ENCODE assay signal across 2 cellular contexts in the genomic region with DNA sequence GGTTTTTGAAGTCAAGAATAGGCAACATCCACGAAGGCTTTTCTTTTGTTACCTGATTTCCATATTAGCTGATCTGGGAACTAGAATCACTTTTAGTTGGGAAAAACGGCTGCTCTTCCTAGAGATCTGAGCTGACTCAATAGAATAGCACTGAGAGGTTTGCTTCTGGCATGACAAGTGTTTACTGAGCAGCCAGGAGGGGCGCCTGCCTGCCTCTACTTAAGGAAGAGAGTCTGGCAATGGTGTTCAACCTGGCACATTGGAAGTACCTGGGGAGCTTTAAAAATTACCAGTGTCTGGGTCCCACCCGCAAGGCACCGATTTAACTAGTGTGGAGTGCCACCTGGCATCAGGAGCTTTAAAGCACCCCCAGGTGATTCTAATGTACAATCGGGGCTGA.
TF ChIP-seq lines count a peak whose summit lies in the region.

No MANE protein-coding gene starts in this region.

TF ChIP-seq in GM23338, 12 proteins besides CTCF, POLR2A, EP300 and RAD21 (continues in another document):
- TF ChIP-seq, protein P1, sequence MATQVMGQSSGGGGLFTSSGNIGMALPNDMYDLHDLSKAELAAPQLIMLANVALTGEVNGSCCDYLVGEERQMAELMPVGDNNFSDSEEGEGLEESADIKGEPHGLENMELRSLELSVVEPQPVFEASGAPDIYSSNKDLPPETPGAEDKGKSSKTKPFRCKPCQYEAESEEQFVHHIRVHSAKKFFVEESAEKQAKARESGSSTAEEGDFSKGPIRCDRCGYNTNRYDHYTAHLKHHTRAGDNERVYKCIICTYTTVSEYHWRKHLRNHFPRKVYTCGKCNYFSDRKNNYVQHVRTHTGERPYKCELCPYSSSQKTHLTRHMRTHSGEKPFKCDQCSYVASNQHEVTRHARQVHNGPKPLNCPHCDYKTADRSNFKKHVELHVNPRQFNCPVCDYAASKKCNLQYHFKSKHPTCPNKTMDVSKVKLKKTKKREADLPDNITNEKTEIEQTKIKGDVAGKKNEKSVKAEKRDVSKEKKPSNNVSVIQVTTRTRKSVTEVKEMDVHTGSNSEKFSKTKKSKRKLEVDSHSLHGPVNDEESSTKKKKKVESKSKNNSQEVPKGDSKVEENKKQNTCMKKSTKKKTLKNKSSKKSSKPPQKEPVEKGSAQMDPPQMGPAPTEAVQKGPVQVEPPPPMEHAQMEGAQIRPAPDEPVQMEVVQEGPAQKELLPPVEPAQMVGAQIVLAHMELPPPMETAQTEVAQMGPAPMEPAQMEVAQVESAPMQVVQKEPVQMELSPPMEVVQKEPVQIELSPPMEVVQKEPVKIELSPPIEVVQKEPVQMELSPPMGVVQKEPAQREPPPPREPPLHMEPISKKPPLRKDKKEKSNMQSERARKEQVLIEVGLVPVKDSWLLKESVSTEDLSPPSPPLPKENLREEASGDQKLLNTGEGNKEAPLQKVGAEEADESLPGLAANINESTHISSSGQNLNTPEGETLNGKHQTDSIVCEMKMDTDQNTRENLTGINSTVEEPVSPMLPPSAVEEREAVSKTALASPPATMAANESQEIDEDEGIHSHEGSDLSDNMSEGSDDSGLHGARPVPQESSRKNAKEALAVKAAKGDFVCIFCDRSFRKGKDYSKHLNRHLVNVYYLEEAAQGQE (IDR thresholded peaks at IDR 0.05; ENCODE audit: unreplicated experiment) = no peak
- TF ChIP-seq, protein P2, sequence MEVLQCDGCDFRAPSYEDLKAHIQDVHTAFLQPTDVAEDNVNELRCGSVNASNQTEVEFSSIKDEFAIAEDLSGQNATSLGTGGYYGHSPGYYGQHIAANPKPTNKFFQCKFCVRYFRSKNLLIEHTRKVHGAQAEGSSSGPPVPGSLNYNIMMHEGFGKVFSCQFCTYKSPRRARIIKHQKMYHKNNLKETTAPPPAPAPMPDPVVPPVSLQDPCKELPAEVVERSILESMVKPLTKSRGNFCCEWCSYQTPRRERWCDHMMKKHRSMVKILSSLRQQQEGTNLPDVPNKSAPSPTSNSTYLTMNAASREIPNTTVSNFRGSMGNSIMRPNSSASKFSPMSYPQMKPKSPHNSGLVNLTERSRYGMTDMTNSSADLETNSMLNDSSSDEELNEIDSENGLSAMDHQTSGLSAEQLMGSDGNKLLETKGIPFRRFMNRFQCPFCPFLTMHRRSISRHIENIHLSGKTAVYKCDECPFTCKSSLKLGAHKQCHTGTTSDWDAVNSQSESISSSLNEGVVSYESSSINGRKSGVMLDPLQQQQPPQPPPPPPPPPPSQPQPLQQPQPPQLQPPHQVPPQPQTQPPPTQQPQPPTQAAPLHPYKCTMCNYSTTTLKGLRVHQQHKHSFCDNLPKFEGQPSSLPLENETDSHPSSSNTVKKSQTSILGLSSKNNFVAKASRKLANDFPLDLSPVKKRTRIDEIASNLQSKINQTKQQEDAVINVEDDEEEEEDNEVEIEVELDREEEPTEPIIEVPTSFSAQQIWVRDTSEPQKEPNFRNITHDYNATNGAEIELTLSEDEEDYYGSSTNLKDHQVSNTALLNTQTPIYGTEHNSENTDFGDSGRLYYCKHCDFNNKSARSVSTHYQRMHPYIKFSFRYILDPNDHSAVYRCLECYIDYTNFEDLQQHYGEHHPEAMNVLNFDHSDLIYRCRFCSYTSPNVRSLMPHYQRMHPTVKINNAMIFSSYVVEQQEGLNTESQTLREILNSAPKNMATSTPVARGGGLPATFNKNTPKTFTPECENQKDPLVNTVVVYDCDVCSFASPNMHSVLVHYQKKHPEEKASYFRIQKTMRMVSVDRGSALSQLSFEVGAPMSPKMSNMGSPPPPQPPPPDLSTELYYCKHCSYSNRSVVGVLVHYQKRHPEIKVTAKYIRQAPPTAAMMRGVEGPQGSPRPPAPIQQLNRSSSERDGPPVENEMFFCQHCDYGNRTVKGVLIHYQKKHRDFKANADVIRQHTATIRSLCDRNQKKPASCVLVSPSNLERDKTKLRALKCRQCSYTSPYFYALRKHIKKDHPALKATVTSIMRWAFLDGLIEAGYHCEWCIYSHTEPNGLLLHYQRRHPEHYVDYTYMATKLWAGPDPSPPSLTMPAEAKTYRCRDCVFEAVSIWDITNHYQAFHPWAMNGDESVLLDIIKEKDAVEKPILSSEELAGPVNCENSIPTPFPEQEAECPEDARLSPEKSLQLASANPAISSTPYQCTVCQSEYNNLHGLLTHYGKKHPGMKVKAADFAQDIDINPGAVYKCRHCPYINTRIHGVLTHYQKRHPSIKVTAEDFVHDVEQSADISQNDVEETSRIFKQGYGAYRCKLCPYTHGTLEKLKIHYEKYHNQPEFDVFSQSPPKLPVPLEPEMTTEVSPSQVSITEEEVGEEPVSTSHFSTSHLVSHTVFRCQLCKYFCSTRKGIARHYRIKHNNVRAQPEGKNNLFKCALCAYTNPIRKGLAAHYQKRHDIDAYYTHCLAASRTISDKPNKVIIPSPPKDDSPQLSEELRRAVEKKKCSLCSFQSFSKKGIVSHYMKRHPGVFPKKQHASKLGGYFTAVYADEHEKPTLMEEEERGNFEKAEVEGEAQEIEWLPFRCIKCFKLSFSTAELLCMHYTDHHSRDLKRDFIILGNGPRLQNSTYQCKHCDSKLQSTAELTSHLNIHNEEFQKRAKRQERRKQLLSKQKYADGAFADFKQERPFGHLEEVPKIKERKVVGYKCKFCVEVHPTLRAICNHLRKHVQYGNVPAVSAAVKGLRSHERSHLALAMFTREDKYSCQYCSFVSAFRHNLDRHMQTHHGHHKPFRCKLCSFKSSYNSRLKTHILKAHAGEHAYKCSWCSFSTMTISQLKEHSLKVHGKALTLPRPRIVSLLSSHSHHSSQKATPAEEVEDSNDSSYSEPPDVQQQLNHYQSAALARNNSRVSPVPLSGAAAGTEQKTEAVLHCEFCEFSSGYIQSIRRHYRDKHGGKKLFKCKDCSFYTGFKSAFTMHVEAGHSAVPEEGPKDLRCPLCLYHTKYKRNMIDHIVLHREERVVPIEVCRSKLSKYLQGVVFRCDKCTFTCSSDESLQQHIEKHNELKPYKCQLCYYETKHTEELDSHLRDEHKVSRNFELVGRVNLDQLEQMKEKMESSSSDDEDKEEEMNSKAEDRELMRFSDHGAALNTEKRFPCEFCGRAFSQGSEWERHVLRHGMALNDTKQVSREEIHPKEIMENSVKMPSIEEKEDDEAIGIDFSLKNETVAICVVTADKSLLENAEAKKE (CRISPR knock-in tag; IDR thresholded peaks at IDR 0.05) = no peak
- no peak for TF ChIP-seq NANOG (IDR thresholded peaks at IDR 0.05; ENCODE audit: borderline replicate concordance)
- TF ChIP-seq, protein P3, sequence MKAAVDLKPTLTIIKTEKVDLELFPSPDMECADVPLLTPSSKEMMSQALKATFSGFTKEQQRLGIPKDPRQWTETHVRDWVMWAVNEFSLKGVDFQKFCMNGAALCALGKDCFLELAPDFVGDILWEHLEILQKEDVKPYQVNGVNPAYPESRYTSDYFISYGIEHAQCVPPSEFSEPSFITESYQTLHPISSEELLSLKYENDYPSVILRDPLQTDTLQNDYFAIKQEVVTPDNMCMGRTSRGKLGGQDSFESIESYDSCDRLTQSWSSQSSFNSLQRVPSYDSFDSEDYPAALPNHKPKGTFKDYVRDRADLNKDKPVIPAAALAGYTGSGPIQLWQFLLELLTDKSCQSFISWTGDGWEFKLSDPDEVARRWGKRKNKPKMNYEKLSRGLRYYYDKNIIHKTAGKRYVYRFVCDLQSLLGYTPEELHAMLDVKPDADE (IDR thresholded peaks at IDR 0.05) = no peak
- no peak for TF ChIP-seq JUNB (IDR thresholded peaks at IDR 0.05; ENCODE audit: unreplicated experiment)
- TF ChIP-seq STAT1 (IDR thresholded peaks at IDR 0.05; ENCODE audit: unreplicated experiment) = no peak
- no peak for TF ChIP-seq ZNF114 (CRISPR knock-in tag; IDR thresholded peaks at IDR 0.05)
- no peak for TF ChIP-seq ZNF331 (CRISPR knock-in tag; IDR thresholded peaks at IDR 0.05; ENCODE audit: low read depth)
- TF ChIP-seq POLR2AphosphoS5 (IDR thresholded peaks at IDR 0.05; ENCODE audit: low read depth) = no peak
- TF ChIP-seq EZH2phosphoT487 (IDR thresholded peaks at IDR 0.05; ENCODE audit: unreplicated experiment) = no peak

TF ChIP-seq in K562, 482 proteins besides CTCF, POLR2A, EP300 and RAD21:
- TF ChIP-seq ZNF583 (CRISPR knock-in tag; IDR thresholded peaks at IDR 0.05) (no peak), NFATC3 (IDR thresholded peaks at IDR 0.05) (no peak), C11orf30 (IDR thresholded peaks at IDR 0.05; ENCODE audit: low read depth) (no peak), PML (IDR thresholded peaks at IDR 0.05; ENCODE audit: low read length) (no peak), BDP1 (IDR thresholded peaks at IDR 0.05; ENCODE audit: insufficient read depth, insufficient read length) (no peak), NFIC (IDR thresholded peaks at IDR 0.05) (no peak), XRCC4 (IDR thresholded peaks at IDR 0.05; ENCODE audit: extremely low read depth, insufficient read depth, insufficient read length) (no peak), XRCC5 (IDR thresholded peaks at IDR 0.05; ENCODE audit: low read depth, low read length) (no peak), WHSC1 (IDR thresholded peaks at IDR 0.05; ENCODE audit: low read length) (no peak), SP1 (CRISPR knock-in tag; IDR thresholded peaks at IDR 0.05) (no peak)
- TF ChIP-seq, protein P4, sequence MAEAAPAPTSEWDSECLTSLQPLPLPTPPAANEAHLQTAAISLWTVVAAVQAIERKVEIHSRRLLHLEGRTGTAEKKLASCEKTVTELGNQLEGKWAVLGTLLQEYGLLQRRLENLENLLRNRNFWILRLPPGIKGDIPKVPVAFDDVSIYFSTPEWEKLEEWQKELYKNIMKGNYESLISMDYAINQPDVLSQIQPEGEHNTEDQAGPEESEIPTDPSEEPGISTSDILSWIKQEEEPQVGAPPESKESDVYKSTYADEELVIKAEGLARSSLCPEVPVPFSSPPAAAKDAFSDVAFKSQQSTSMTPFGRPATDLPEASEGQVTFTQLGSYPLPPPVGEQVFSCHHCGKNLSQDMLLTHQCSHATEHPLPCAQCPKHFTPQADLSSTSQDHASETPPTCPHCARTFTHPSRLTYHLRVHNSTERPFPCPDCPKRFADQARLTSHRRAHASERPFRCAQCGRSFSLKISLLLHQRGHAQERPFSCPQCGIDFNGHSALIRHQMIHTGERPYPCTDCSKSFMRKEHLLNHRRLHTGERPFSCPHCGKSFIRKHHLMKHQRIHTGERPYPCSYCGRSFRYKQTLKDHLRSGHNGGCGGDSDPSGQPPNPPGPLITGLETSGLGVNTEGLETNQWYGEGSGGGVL (CRISPR knock-in tag; IDR thresholded peaks at IDR 0.05) = no peak
- TF ChIP-seq, protein P5, sequence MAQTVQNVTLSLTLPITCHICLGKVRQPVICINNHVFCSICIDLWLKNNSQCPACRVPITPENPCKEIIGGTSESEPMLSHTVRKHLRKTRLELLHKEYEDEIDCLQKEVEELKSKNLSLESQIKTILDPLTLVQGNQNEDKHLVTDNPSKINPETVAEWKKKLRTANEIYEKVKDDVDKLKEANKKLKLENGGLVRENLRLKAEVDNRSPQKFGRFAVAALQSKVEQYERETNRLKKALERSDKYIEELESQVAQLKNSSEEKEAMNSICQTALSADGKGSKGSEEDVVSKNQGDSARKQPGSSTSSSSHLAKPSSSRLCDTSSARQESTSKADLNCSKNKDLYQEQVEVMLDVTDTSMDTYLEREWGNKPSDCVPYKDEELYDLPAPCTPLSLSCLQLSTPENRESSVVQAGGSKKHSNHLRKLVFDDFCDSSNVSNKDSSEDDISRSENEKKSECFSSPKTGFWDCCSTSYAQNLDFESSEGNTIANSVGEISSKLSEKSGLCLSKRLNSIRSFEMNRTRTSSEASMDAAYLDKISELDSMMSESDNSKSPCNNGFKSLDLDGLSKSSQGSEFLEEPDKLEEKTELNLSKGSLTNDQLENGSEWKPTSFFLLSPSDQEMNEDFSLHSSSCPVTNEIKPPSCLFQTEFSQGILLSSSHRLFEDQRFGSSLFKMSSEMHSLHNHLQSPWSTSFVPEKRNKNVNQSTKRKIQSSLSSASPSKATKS (CRISPR knock-in tag; IDR thresholded peaks at IDR 0.05) = no peak
- TF ChIP-seq, protein P6, sequence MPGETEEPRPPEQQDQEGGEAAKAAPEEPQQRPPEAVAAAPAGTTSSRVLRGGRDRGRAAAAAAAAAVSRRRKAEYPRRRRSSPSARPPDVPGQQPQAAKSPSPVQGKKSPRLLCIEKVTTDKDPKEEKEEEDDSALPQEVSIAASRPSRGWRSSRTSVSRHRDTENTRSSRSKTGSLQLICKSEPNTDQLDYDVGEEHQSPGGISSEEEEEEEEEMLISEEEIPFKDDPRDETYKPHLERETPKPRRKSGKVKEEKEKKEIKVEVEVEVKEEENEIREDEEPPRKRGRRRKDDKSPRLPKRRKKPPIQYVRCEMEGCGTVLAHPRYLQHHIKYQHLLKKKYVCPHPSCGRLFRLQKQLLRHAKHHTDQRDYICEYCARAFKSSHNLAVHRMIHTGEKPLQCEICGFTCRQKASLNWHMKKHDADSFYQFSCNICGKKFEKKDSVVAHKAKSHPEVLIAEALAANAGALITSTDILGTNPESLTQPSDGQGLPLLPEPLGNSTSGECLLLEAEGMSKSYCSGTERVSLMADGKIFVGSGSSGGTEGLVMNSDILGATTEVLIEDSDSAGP (CRISPR knock-in tag; IDR thresholded peaks at IDR 0.05) = no peak
